1 cellular context compared by ENCODE assay signal in the genomic region with DNA sequence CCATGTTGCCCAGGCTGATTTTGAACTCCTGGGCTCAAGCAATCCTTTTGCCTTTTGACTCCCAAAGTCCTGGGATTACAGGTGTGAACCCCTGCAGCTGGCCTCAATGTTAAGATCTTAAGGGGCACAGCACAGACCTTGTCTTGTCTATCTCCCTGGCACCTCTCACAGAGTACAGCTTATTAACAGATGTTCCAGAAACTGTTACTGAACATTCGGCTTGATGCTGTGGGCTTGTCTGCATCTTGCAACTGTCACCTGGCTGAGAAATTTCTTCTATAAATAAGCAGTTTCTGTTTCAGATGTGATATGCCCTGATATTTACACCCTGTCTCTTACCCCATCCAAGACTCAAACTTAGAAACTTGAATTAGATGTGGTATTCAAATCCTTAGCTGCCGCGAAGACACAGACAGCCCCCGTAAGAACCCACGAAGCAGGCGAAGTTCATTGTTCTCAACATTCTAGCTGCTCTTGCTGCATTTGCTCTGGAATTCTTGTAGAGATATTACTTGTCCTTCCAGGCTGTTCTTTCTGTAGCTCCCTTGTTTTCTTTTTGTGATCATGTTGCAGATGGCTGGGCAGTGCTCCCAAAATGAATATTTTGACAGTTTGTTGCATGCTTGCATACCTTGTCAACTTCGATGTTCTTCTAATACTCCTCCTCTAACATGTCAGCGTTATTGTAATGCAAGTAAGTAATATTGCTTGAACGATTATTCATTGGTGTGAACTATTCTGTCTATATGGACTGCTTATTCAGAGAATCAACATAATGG.
A peak's percentile ranks its signal among the peaks of the same experiment; 100 is the strongest.
TF ChIP-seq lines count a peak whose summit lies in the region.

TSS of gene TNFRSF17 (plus strand) at position 450 of the 779 bp plus-strand sequence. CDS start at position 565, 115 bp downstream.

TF ChIP-seq in GM12878, 131 proteins besides CTCF, POLR2A, EP300 and RAD21 (continued from another document and continues in another):
- TF ChIP-seq, protein P1, sequence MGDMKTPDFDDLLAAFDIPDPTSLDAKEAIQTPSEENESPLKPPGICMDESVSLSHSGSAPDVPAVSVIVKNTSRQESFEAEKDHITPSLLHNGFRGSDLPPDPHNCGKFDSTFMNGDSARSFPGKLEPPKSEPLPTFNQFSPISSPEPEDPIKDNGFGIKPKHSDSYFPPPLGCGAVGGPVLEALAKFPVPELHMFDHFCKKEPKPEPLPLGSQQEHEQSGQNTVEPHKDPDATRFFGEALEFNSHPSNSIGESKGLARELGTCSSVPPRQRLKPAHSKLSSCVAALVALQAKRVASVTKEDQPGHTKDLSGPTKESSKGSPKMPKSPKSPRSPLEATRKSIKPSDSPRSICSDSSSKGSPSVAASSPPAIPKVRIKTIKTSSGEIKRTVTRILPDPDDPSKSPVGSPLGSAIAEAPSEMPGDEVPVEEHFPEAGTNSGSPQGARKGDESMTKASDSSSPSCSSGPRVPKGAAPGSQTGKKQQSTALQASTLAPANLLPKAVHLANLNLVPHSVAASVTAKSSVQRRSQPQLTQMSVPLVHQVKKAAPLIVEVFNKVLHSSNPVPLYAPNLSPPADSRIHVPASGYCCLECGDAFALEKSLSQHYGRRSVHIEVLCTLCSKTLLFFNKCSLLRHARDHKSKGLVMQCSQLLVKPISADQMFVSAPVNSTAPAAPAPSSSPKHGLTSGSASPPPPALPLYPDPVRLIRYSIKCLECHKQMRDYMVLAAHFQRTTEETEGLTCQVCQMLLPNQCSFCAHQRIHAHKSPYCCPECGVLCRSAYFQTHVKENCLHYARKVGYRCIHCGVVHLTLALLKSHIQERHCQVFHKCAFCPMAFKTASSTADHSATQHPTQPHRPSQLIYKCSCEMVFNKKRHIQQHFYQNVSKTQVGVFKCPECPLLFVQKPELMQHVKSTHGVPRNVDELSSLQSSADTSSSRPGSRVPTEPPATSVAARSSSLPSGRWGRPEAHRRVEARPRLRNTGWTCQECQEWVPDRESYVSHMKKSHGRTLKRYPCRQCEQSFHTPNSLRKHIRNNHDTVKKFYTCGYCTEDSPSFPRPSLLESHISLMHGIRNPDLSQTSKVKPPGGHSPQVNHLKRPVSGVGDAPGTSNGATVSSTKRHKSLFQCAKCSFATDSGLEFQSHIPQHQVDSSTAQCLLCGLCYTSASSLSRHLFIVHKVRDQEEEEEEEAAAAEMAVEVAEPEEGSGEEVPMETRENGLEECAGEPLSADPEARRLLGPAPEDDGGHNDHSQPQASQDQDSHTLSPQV (IDR thresholded peaks at IDR 0.05) = no peak
- no peak for TF ChIP-seq MYC (IDR thresholded peaks at IDR 0.05; ENCODE audit: insufficient read depth, insufficient read length, insufficient replicate concordance, low read length, severe bottlenecking)
- no peak for TF ChIP-seq ZZZ3 (IDR thresholded peaks at IDR 0.05; ENCODE audit: control insufficient read depth, insufficient read length, low read depth)
- no peak for TF ChIP-seq CBX3 (IDR thresholded peaks at IDR 0.05; ENCODE audit: borderline replicate concordance, low read depth)
- TF ChIP-seq, protein P2, sequence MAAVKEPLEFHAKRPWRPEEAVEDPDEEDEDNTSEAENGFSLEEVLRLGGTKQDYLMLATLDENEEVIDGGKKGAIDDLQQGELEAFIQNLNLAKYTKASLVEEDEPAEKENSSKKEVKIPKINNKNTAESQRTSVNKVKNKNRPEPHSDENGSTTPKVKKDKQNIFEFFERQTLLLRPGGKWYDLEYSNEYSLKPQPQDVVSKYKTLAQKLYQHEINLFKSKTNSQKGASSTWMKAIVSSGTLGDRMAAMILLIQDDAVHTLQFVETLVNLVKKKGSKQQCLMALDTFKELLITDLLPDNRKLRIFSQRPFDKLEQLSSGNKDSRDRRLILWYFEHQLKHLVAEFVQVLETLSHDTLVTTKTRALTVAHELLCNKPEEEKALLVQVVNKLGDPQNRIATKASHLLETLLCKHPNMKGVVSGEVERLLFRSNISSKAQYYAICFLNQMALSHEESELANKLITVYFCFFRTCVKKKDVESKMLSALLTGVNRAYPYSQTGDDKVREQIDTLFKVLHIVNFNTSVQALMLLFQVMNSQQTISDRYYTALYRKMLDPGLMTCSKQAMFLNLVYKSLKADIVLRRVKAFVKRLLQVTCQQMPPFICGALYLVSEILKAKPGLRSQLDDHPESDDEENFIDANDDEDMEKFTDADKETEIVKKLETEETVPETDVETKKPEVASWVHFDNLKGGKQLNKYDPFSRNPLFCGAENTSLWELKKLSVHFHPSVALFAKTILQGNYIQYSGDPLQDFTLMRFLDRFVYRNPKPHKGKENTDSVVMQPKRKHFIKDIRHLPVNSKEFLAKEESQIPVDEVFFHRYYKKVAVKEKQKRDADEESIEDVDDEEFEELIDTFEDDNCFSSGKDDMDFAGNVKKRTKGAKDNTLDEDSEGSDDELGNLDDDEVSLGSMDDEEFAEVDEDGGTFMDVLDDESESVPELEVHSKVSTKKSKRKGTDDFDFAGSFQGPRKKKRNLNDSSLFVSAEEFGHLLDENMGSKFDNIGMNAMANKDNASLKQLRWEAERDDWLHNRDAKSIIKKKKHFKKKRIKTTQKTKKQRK (IDR thresholded peaks at IDR 0.05; ENCODE audit: low read depth, low read length) = no peak
- no peak for TF ChIP-seq PBX3 (IDR thresholded peaks at IDR 0.05; ENCODE audit: insufficient replicate concordance, low read depth, low read length)
- TF ChIP-seq BMI1 (IDR thresholded peaks at IDR 0.05; ENCODE audit: borderline replicate concordance) = 0 out of 2 replicates have a peak, but pooled peaks have one; percentile 11
- TF ChIP-seq NKRF (conservative IDR thresholded peaks at IDR 0.05) = peak; percentile 36
- TF ChIP-seq ZNF207 (IDR thresholded peaks at IDR 0.05; ENCODE audit: borderline replicate concordance) = 0 out of 2 replicates have a peak, but pooled peaks have one; percentile 56
- peak; percentile 78 for TF ChIP-seq MXI1 (IDR thresholded peaks at IDR 0.05; ENCODE audit: low read depth, low read length)
- 0 out of 4 replicates have a peak, but pooled peaks of 1 of the 2 experiments have one; percentile 1 for TF ChIP-seq SRF (IDR thresholded peaks at IDR 0.05; ENCODE audit: low read depth in 2 of 2, low read length in 2 of 2)
- TF ChIP-seq TCF12 (IDR thresholded peaks at IDR 0.05; ENCODE audit: low read depth, low read length) = peak; percentile 96
- no peak for TF ChIP-seq YBX1 (IDR thresholded peaks at IDR 0.05)
- no peak for TF ChIP-seq CEBPB (IDR thresholded peaks at IDR 0.05; ENCODE audit: borderline replicate concordance in 1 of 2, low read depth in 2 of 2, low read length in 2 of 2)
- TF ChIP-seq E2F8 (IDR thresholded peaks at IDR 0.05; ENCODE audit: low read depth, partially characterized antibody) = no peak
- TF ChIP-seq GATAD2B (conservative IDR thresholded peaks at IDR 0.05; ENCODE audit: low read depth) = no peak
- peak; percentile 85 for TF ChIP-seq MYB (IDR thresholded peaks at IDR 0.05; ENCODE audit: borderline replicate concordance, low read depth, low read length)
- TF ChIP-seq, protein P3, sequence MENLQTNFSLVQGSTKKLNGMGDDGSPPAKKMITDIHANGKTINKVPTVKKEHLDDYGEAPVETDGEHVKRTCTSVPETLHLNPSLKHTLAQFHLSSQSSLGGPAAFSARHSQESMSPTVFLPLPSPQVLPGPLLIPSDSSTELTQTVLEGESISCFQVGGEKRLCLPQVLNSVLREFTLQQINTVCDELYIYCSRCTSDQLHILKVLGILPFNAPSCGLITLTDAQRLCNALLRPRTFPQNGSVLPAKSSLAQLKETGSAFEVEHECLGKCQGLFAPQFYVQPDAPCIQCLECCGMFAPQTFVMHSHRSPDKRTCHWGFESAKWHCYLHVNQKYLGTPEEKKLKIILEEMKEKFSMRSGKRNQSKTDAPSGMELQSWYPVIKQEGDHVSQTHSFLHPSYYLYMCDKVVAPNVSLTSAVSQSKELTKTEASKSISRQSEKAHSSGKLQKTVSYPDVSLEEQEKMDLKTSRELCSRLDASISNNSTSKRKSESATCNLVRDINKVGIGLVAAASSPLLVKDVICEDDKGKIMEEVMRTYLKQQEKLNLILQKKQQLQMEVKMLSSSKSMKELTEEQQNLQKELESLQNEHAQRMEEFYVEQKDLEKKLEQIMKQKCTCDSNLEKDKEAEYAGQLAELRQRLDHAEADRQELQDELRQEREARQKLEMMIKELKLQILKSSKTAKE (IDR thresholded peaks at IDR 0.05; ENCODE audit: low read depth, poor library complexity, severe bottlenecking) = peak; percentile 99
- TF ChIP-seq NFYA (IDR thresholded peaks at IDR 0.05; ENCODE audit: borderline replicate concordance, low read depth, low read length) = no peak
- peak; percentile 82 for TF ChIP-seq IKZF1 (conservative IDR thresholded peaks at IDR 0.05)
- peak; percentile 86; the same call in 1 of the 2 replicates for TF ChIP-seq PAX5 (IDR thresholded peaks at IDR 0.05; ENCODE audit: borderline replicate concordance, low read depth, low read length)
- TF ChIP-seq IKZF2 (IDR thresholded peaks at IDR 0.05) = peak; percentile 77 to 79; a peak in 3 of 4 replicates
- peak; percentile 68 for TF ChIP-seq SMAD1 (IDR thresholded peaks at IDR 0.05; ENCODE audit: low read depth, partially characterized antibody)
- TF ChIP-seq ZNF24 (IDR thresholded peaks at IDR 0.05) = peak; percentile 60; the same call in 1 of the 2 replicates
- TF ChIP-seq HDAC2 (IDR thresholded peaks at IDR 0.05) = no peak
- TF ChIP-seq IRF3 (IDR thresholded peaks at IDR 0.05) = no peak
- peak; percentile 89 for TF ChIP-seq POLR2AphosphoS5 (IDR thresholded peaks at IDR 0.05; ENCODE audit: low read length)
- TF ChIP-seq, protein P4, sequence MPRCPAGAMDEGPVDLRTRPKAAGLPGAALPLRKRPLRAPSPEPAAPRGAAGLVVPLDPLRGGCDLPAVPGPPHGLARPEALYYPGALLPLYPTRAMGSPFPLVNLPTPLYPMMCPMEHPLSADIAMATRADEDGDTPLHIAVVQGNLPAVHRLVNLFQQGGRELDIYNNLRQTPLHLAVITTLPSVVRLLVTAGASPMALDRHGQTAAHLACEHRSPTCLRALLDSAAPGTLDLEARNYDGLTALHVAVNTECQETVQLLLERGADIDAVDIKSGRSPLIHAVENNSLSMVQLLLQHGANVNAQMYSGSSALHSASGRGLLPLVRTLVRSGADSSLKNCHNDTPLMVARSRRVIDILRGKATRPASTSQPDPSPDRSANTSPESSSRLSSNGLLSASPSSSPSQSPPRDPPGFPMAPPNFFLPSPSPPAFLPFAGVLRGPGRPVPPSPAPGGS (IDR thresholded peaks at IDR 0.05; ENCODE audit: borderline replicate concordance, insufficient read depth, low read depth, low read length, poor library complexity, severe bottlenecking) = peak; percentile 50
- TF ChIP-seq BACH1 (IDR thresholded peaks at IDR 0.05; ENCODE audit: borderline replicate concordance) = no peak
- no peak for TF ChIP-seq STAT3 (IDR thresholded peaks at IDR 0.05; ENCODE audit: low read depth, low read length)
- no peak for TF ChIP-seq HDAC6 (IDR thresholded peaks at IDR 0.05; ENCODE audit: unreplicated experiment)
